ENCODE assay signal across 8 cellular contexts in the genomic region with DNA sequence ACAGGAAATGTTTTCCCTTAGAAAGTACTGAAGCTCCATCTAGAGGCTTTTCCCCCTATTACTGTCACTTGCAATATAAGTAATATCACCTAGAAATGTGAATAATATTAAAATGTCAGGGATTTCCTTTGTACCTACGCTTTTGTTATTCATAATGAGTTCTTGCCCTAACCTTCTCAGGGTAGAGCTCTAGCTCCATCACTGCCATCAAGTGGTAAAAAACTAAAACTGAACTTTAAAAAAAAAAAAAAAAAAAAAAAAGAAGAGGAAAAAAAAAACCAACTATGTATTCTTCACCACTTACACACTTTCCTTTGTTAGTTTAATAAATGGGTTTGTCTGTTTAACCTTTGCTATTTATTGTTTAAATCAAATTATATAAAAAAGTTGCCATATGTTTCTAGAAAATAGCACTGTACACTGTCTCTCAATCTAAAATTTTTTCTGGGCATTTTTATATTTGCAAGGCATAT. TPM values are rescaled to one million over a fixed set of nuclear protein-coding genes. Genes with fewer than 3 reads are reported as not detected.
DNase-seq lines count a peak whose midpoint lies in the region; ATAC-seq, FAIRE-seq and TF ChIP-seq lines count a peak whose summit lies in the region.

No MANE protein-coding gene starts in this region.

- no peaks in the 10 kb centered on the region for H3K9me3 Mint-ChIP-seq in CD4-positive, alpha-beta memory T cell

- no peaks in the 10 kb centered on the region for H3K27me3 ChIP-seq in CD4-positive, alpha-beta memory T cell (ENCODE audit: insufficient read depth, low read length)
- H3K27me3 ChIP-seq in heart left ventricle, result no peaks in the 10 kb centered on the region
- no peaks in the 10 kb centered on the region for H3K27me3 ChIP-seq in transverse colon

- no peaks in the 10 kb centered on the region for H3K36me3 ChIP-seq in CD4-positive, alpha-beta memory T cell (ENCODE audit: insufficient read depth, low read length)
- no peaks in the 10 kb centered on the region for H3K36me3 ChIP-seq in heart left ventricle
- no peaks in the 10 kb centered on the region for H3K36me3 ChIP-seq in transverse colon

- in situ Hi-C loops in transverse colon (cut with MboI; ENCODE audit: low pct_ligation_motif_present in 1 of 4, low pct_unique_long_range_greater_than_20kb in 1 of 4, low sequenced_read_pairs in 3 of 4), result loop anchor here in 3 of 4 donors (25.0 kb wide), 1 partner anchor 466 kb away; no protein-coding TSS in a partner anchor

- CTCF ChIA-PET in CD4-positive, alpha-beta memory T cell (lab: Charles Lee; ENCODE audit: partially characterized antibody), result interaction anchor here (0.6 to 6.0 kb wide), 5 partner anchors 12 to 876 kb away, joined by 3 to 44 read pairs (median 3); no protein-coding TSS in a partner anchor

- H3K4me3 ChIP-seq in CD4-positive, alpha-beta memory T cell (ENCODE audit: low read length in 2 of 2), result no peak overlapping the region
- H3K4me3 ChIP-seq in NB4 (ENCODE audit: low read depth, low read length), result no peak overlapping the region
- no peak overlapping the region for H3K4me3 ChIP-seq in heart left ventricle
- no peak overlapping the region for H3K4me3 ChIP-seq in transverse colon

- no peaks in the 10 kb centered on the region for H3K4me1 ChIP-seq in CD4-positive, alpha-beta memory T cell (ENCODE audit: insufficient read depth, low read length)
- peaks cover 0 to 18% (median 3%) of the 10 kb centered on the region in 12 donors for H3K4me1 ChIP-seq in heart left ventricle
- peaks cover 0 to 3% (median 0%) of the 10 kb centered on the region in 4 donors for H3K4me1 ChIP-seq in transverse colon

- TF ChIP-seq POLR2A in NB4 (IDR thresholded peaks at IDR 0.05; ENCODE audit: extremely low read depth, insufficient read length), result no peak
- TF ChIP-seq POLR2A in heart left ventricle (IDR thresholded peaks at IDR 0.05), result no peak
- no peak for TF ChIP-seq POLR2A in transverse colon (IDR thresholded peaks at IDR 0.05)

- peak; percentile 48 for ATAC-seq in GM19328 (IDR thresholded peaks at IDR 0.05; ENCODE audit: unreplicated experiment)
- ATAC-seq in heart left ventricle, result peak in 3 of 4 donors; percentile 42 to 69 (median 58)
- ATAC-seq in HG02840 (IDR thresholded peaks at IDR 0.05; ENCODE audit: low FRiP score, unreplicated experiment), result no peak

- no peak overlapping the region for H3K4me3 Mint-ChIP-seq in CD4-positive, alpha-beta memory T cell

- TF ChIP-seq EP300 in transverse colon (IDR thresholded peaks at IDR 0.05; ENCODE audit: low read depth), result no peak

- no peaks in the 10 kb centered on the region for H3K27me3 Mint-ChIP-seq in CD4-positive, alpha-beta memory T cell

- 2 to 4% (median 3%) methylated on average over 1 of the region's 1 CpG for WGBS in heart left ventricle, 4 donors
- 6 to 9% methylated on average over 1 of the region's 1 CpG for WGBS in transverse colon (ENCODE audit: low coverage in 1 of 2), 2 donors

- intact Hi-C loops in CD4-positive, alpha-beta memory T cell (cut with micrococcal nuclease), result loop anchor here (1.0 kb wide), 1 partner anchor 458 kb away; no protein-coding TSS in a partner anchor
- intact Hi-C loops in heart left ventricle (cut with DNase I), result loop anchor here (2.0 to 10.0 kb wide), 8 partner anchors 199 to 679 kb away; no protein-coding TSS in a partner anchor
- intact Hi-C loops in transverse colon (cut with DNase I; ENCODE audit: low total_unique reads), result no loop called here

- no peaks in the 10 kb centered on the region for H3K9me3 ChIP-seq in CD4-positive, alpha-beta memory T cell (ENCODE audit: control insufficient read depth in 1 of 2, low read length in 2 of 2)
- H3K9me3 ChIP-seq in heart left ventricle (no peaks in the 10 kb centered on the region), transverse colon (no peaks in the 10 kb centered on the region)

- FAIRE-seq in TTC549 (lab: Jason Lieb, UNC), result peak; percentile 96

- no peak overlapping the region for H3K27ac ChIP-seq in CD4-positive, alpha-beta memory T cell (ENCODE audit: low read depth, low read length)
- H3K27ac ChIP-seq in heart left ventricle (no peak overlapping the region), transverse colon (no peak overlapping the region)

- peak in 4 of 5 donors; percentile 20 to 32 (median 21) for DNase-seq in CD4-positive, alpha-beta memory T cell
- peak; percentile 46 for DNase-seq in NB4 (ENCODE audit: low read depth)
- no peak for DNase-seq in heart left ventricle
- no peak for DNase-seq in transverse colon
- DNase-seq in stimulated activated naive CD4-positive, alpha-beta T cell treated with Interleukin-2 at 50 U/mL for 16 hours (lab: John Stamatoyannopoulos, UW), result no peak

- H3K27ac Mint-ChIP-seq in CD4-positive, alpha-beta memory T cell, result no peak overlapping the region

- no peaks in the 10 kb centered on the region for H3K36me3 Mint-ChIP-seq in CD4-positive, alpha-beta memory T cell

- POLR2A ChIA-PET in CD4-positive, alpha-beta memory T cell (lab: Charles Lee; ENCODE audit: partially characterized antibody), result interaction anchor here (1.2 to 1.5 kb wide), 2 partner anchors 457 to 458 kb away, joined by 3 read pairs; no protein-coding TSS in a partner anchor

- TF ChIP-seq CTCF in NB4 (IDR thresholded peaks at IDR 0.05; ENCODE audit: low read depth, low read length) (peak; percentile 22), heart left ventricle (IDR thresholded peaks at IDR 0.05) (peak; percentile 32 to 60 (median 40)), transverse colon (IDR thresholded peaks at IDR 0.05) (peak in 4 of 5 experiments; percentile 14 to 32 (median 22))

- H3K4me1 Mint-ChIP-seq in CD4-positive, alpha-beta memory T cell, result peaks cover 0 to 2% (median 0%) of the 10 kb centered on the region in 4 donors

RNA-seq across cellular contexts. Expression of gene DNAJC1, which starts 49.9 kb away (rescaled TPM):
- total RNA-seq in CD4-positive, alpha-beta memory T cell, result 10 to 100 TPM; 15.0 to 16.7 TPM
- polyA plus RNA-seq in CD4-positive, alpha-beta memory T cell, result 10 to 100 TPM; 13.0 to 22.0 TPM
- total RNA-seq in heart left ventricle (10 to 100 TPM in 8 of 9 donors, 1 to 10 TPM in 1; 9.5 to 68.4 (median 14.1) TPM), transverse colon (10 to 100 TPM; 18.5 to 71.7 (median 48.4) TPM)
- 10 to 100 TPM; 11.0 to 23.5 TPM for polyA plus RNA-seq in heart left ventricle

Comparison
In these comparisons a context has a peak if more than half of its experiments do, and no peak if none do; other contexts are left out.
1. DNase-seq: peak in CD4-positive, alpha-beta memory T cell (4 of 5) and NB4 (single experiment); none in heart left ventricle (0 of 5), transverse colon (single experiment) and stimulated activated naive CD4-positive, alpha-beta T cell treated with Interleukin-2 at 50 U/mL for 16 hours (single experiment).
2. Peak in every context shown above with its lines, with median percentiles within 50 percentile points of each other: CTCF ChIP-seq.